24 cellular contexts compared by ENCODE assay signal in genomic region chr15:74336061-74337005, GRCh38. TPM values are rescaled to one million over a fixed set of nuclear protein-coding genes. Genes with fewer than 3 reads are reported as not detected.
DNase-seq lines count a peak whose midpoint lies in the region; ATAC-seq and TF ChIP-seq lines count a peak whose summit lies in the region.
"Had no signal": no experiment of that assay in that cellular context is flagged by ENCODE, and none has a peak within 500 bp of the region (broad histone marks: within the 10 kb centered on the region; RNA-seq: fewer than 3 reads in every experiment).

No MANE protein-coding gene starts in this region.

- no peaks in the 10 kb centered on the region for H3K9me2 ChIP-seq in PC-9 (ENCODE audit: insufficient read depth)

- 0 out of 2 replicates have a peak overlapping the region, but pooled peaks have one; percentile 34 for H3K4me2 ChIP-seq in PC-9

- H3K4me3 Mint-ChIP-seq in chondrocyte (ENCODE audit: unreplicated experiment) = no peak overlapping the region
- H3K4me3 Mint-ChIP-seq: activated naive CD8-positive, alpha-beta T cell treated with anti-CD3 and anti-CD28 coated beads for 36 hours; central memory CD8-positive, alpha-beta T cell had no signal

- H3K27ac ChIP-seq in PC-9 = no peak overlapping the region
- H3K27ac ChIP-seq in sigmoid colon = no peak overlapping the region
- H3K27ac ChIP-seq: gastrocnemius medialis, left lung, neutrophil had no signal

- BruUV-seq in PC-9 (replicated peaks; lab: Mats Ljungman, UMichigan) = no TSS peak

- H3K9me3 Mint-ChIP-seq in chondrocyte (ENCODE audit: low read depth) = no peaks in the 10 kb centered on the region
- H3K9me3 Mint-ChIP-seq: activated naive CD8-positive, alpha-beta T cell treated with anti-CD3 and anti-CD28 coated beads for 36 hours; central memory CD8-positive, alpha-beta T cell had no signal

- no peak for TF ChIP-seq EP300 in sigmoid colon (IDR thresholded peaks at IDR 0.05)

- H3K36me3 ChIP-seq in PC-9 (ENCODE audit: low read depth) (no peaks in the 10 kb centered on the region), sigmoid colon (no peaks in the 10 kb centered on the region)
- H3K36me3 ChIP-seq: gastrocnemius medialis, left lung, neutrophil had no signal

- no peaks in the 10 kb centered on the region for H4K20me1 ChIP-seq in PC-9 (ENCODE audit: insufficient read depth)

- no peak for ATAC-seq in HG03045 (IDR thresholded peaks at IDR 0.05; ENCODE audit: unreplicated experiment)
- ATAC-seq: gastrocnemius medialis, left lung, SK-N-SH treated with all-trans-retinoic acid at 6 μM for 48 hours had no signal

- peaks cover 3% of the 10 kb centered on the region for H3K4me1 Mint-ChIP-seq in chondrocyte (ENCODE audit: low read depth)
- H3K4me1 Mint-ChIP-seq: activated naive CD8-positive, alpha-beta T cell treated with anti-CD3 and anti-CD28 coated beads for 36 hours; central memory CD8-positive, alpha-beta T cell had no signal

- POLR2A ChIA-PET in PC-9 (lab: Charles Lee; ENCODE audit: unreplicated experiment) = no interaction called here

- H3K4me3 ChIP-seq in PC-9 (no peak overlapping the region), sigmoid colon (no peak overlapping the region)
- H3K4me3 ChIP-seq: gastrocnemius medialis, left lung had no signal

- DNase-seq in HCEC 1CT (peak; percentile 41), PC-9 (no peak), chondrocyte (ENCODE audit: low spot score) (peak; percentile 67), sigmoid colon (peak; percentile 39), KBM-7 (no peak)
- DNase-seq in stimulated activated CD4-positive, alpha-beta T cell treated with anti-CD3 and anti-CD28 coated beads, Interleukin-1b, Interleukin-23, amount 100 ng/mL, for 48 hours = no peak
- DNase-seq: activated CD4-positive, alpha-beta T cell treated with anti-CD3 and anti-CD28 coated beads, Interleukin-2, amount 50 U/mL, for 48 hours; activated naive CD8-positive, alpha-beta T cell treated with anti-CD3 and anti-CD28 coated beads for 36 hours; activated T-cell treated with anti-CD3 and anti-CD28 coated beads, Interleukin-2, amount 50 U/mL, for 1 hour; AML-193; Caco-2; GOT3; KG1; left lung; NCI-H1417; NCI-H82; retina; stimulated activated CD4-positive, alpha-beta T cell treated with anti-CD3 and anti-CD28 coated beads, Interleukin-2, amount 100 ng/mL, for 24 hours had no signal

- H3K9me3 ChIP-seq in PC-9 (ENCODE audit: insufficient read depth, low read depth) = no peaks in the 10 kb centered on the region
- no peaks in the 10 kb centered on the region for H3K9me3 ChIP-seq in sigmoid colon
- H3K9me3 ChIP-seq: Caco-2, gastrocnemius medialis, left lung, neutrophil had no signal

- H3K4me1 ChIP-seq in PC-9 (replicated peaks; ENCODE audit: insufficient read depth) (peaks cover 52% of the 10 kb centered on the region), sigmoid colon (no peaks in the 10 kb centered on the region)
- H3K4me1 ChIP-seq: gastrocnemius medialis had no signal

- H3K27me3 Mint-ChIP-seq in chondrocyte (ENCODE audit: low read depth) = peaks cover 2% of the 10 kb centered on the region
- H3K27me3 Mint-ChIP-seq: activated naive CD8-positive, alpha-beta T cell treated with anti-CD3 and anti-CD28 coated beads for 36 hours; central memory CD8-positive, alpha-beta T cell had no signal

- intact Hi-C loops in PC-9 (cut with micrococcal nuclease; ENCODE audit: unreplicated experiment) = no loop called here
- intact Hi-C loops in sigmoid colon (cut with DNase I) = no loop called here

- H3K27me3 ChIP-seq in PC-9 (ENCODE audit: insufficient read depth, low read depth) (no peaks in the 10 kb centered on the region), sigmoid colon (no peaks in the 10 kb centered on the region)
- H3K27me3 ChIP-seq: gastrocnemius medialis, left lung, neutrophil had no signal

- H3K36me3 Mint-ChIP-seq in chondrocyte (ENCODE audit: low read depth) = peaks cover 2% of the 10 kb centered on the region
- H3K36me3 Mint-ChIP-seq: activated naive CD8-positive, alpha-beta T cell treated with anti-CD3 and anti-CD28 coated beads for 36 hours had no signal

- TF ChIP-seq POLR2A in sigmoid colon (IDR thresholded peaks at IDR 0.05) = no peak

- WGBS in sigmoid colon, 2 donors = 82 to 86% methylated on average over 9 of the region's 9 CpGs

- peaks cover 22% of the 10 kb centered on the region for H3F3A ChIP-seq in PC-9 (ENCODE audit: insufficient read depth, low read depth)

- no peak overlapping the region for H3K27ac Mint-ChIP-seq in chondrocyte (ENCODE audit: unreplicated experiment)
- H3K27ac Mint-ChIP-seq: activated naive CD8-positive, alpha-beta T cell treated with anti-CD3 and anti-CD28 coated beads for 36 hours had no signal

- H2AFZ ChIP-seq in PC-9 = no peak overlapping the region

- in situ Hi-C loops in KBM-7 (cut with MboI; ENCODE audit: low pct_unique_long_range_greater_than_20kb, low sequenced_read_pairs) = no loop called here

- no peaks in the 10 kb centered on the region for H3K79me2 ChIP-seq in PC-9 (ENCODE audit: low read depth)

- TF ChIP-seq CTCF in PC-9 (conservative IDR thresholded peaks at IDR 0.05) = 0 out of 2 replicates have a peak, but pooled peaks have one; percentile 13
- TF ChIP-seq CTCF in chondrocyte (IDR thresholded peaks at IDR 0.05) = no peak
- no peak for TF ChIP-seq CTCF in sigmoid colon (IDR thresholded peaks at IDR 0.05)

- CTCF ChIA-PET in PC-9 (lab: Charles Lee) = interaction anchor here (0.5 to 0.7 kb wide), 2 partner anchors 332 to 416 kb away, joined by 3 to 4 read pairs; no protein-coding TSS in a partner anchor

RNA-seq across cellular contexts. Expression of gene CYP11A1, which starts 31.1 kb away (rescaled TPM):
- total RNA-seq in PC-9 (2021) (7.1 and 9.6 TPM in 2 replicates), chondrocyte (0.32 to 0.54 TPM in 2 of 3 replicates, not detected in the other), sigmoid colon (1 to 10 TPM in 1 of 4 donors, under 1 TPM in 2, not detected in 1; 0.36 to 1.7 (median 0.49) TPM)
- 1 to 10 TPM in 1 of 3 donors, under 1 TPM in 1, not detected in 1; 0.22 to 1.2 TPM for polyA plus RNA-seq in sigmoid colon
- total RNA-seq: Caco-2, G401 had no signal

Comparison
In these comparisons a context has a peak if more than half of its experiments do, and no peak if none do; other contexts are left out.
1. DNase-seq: peak in HCEC 1CT (single experiment), chondrocyte (single experiment) and sigmoid colon (single experiment); none in PC-9 (0 of 2), KBM-7 (single experiment) and stimulated activated CD4-positive, alpha-beta T cell treated with anti-CD3 and anti-CD28 coated beads, Interleukin-1b, Interleukin-23, amount 100 ng/mL, for 48 hours (single experiment).